In genomic region chr4:162782778-162783507, GRCh38 we compare ENCODE assay signal across 20 cellular contexts.
DNase-seq lines count a peak whose midpoint lies in the region; ATAC-seq and TF ChIP-seq lines count a peak whose summit lies in the region.
"Had no signal": no experiment of that assay in that cellular context is flagged by ENCODE, and none has a peak within 500 bp of the region (broad histone marks: within the 10 kb centered on the region; RNA-seq: fewer than 3 reads in every experiment).

No MANE protein-coding gene starts in this region.

- H3K27me3 Mint-ChIP-seq in WTC11 (ENCODE audit: low read depth), result no peaks in the 10 kb centered on the region
- H3K27me3 Mint-ChIP-seq: activated CD4-positive, alpha-beta memory T cell treated with anti-CD3 and anti-CD28 coated beads, Interleukin-2, amount 10 ng/mL, durations not matched to agents 7 days and 5 days; activated naive CD8-positive, alpha-beta T cell treated with anti-CD3 and anti-CD28 coated beads, Interleukin-2, amount 10 ng/mL, durations not matched to agents 7 days and 5 days; progenitor cell of endocrine pancreas had no signal

- H3K36me3 Mint-ChIP-seq in WTC11, result no peaks in the 10 kb centered on the region
- H3K36me3 Mint-ChIP-seq: activated naive CD8-positive, alpha-beta T cell treated with anti-CD3 and anti-CD28 coated beads, Interleukin-2, amount 10 ng/mL, durations not matched to agents 7 days and 5 days; immature natural killer cell had no signal

- H3K27ac Mint-ChIP-seq in WTC11, result 0 out of 2 replicates have a peak overlapping the region, but pooled peaks have one; percentile 18
- H3K27ac Mint-ChIP-seq: activated CD4-positive, alpha-beta memory T cell treated with anti-CD3 and anti-CD28 coated beads, Interleukin-2, amount 10 ng/mL, durations not matched to agents 7 days and 5 days; activated naive CD8-positive, alpha-beta T cell treated with anti-CD3 and anti-CD28 coated beads, Interleukin-2, amount 10 ng/mL, durations not matched to agents 7 days and 5 days; immature natural killer cell; progenitor cell of endocrine pancreas had no signal

- POLR2A ChIA-PET in WTC11 (lab: Charles Lee), result no interaction called here

- no peaks in the 10 kb centered on the region for H3K9me3 Mint-ChIP-seq in WTC11
- H3K9me3 Mint-ChIP-seq: activated CD4-positive, alpha-beta memory T cell treated with anti-CD3 and anti-CD28 coated beads, Interleukin-2, amount 10 ng/mL, durations not matched to agents 7 days and 5 days; activated naive CD8-positive, alpha-beta T cell treated with anti-CD3 and anti-CD28 coated beads, Interleukin-2, amount 10 ng/mL, durations not matched to agents 7 days and 5 days had no signal

- DNase-seq in HT1080 (ENCODE audit: low read depth) (peak; percentile 62), WTC11 (ENCODE audit: low spot score) (no peak), globus pallidus (ENCODE audit: low spot score) (peak; percentile 80), putamen (ENCODE audit: low spot score) (peak; percentile 55), HuH-7.5 (ENCODE audit: low spot score) (no peak), NCI-H748 treated with DMSO at 0.1 percent for 48 hours (lab: John Stamatoyannopoulos, UW) (no peak)
- DNase-seq: activated CD4-positive, alpha-beta memory T cell treated with anti-CD3 and anti-CD28 coated beads, Interleukin-2, amount 10 ng/mL, durations not matched to agents 7 days and 5 days; activated effector memory CD4-positive, alpha-beta T cell treated with Interleukin-2 at 50 U/mL for 16 hours; activated naive CD8-positive, alpha-beta T cell treated with anti-CD3 and anti-CD28 coated beads, Interleukin-2, amount 10 ng/mL, durations not matched to agents 7 days and 5 days; body of pancreas; immature natural killer cell; Kasumi-1; NCI-H1105; NCI-H2081; NK-92 treated with Interleukin-12 subunit alpha and Interleukin-12 subunit beta, amount 100 ng/mL, for 24 hours; T-helper 9 cell; testis had no signal

- CTCF ChIA-PET in WTC11 (lab: Charles Lee), result no interaction called here

- no peak overlapping the region for H3K4me3 Mint-ChIP-seq in WTC11
- H3K4me3 Mint-ChIP-seq: activated CD4-positive, alpha-beta memory T cell treated with anti-CD3 and anti-CD28 coated beads, Interleukin-2, amount 10 ng/mL, durations not matched to agents 7 days and 5 days; activated naive CD8-positive, alpha-beta T cell treated with anti-CD3 and anti-CD28 coated beads, Interleukin-2, amount 10 ng/mL, durations not matched to agents 7 days and 5 days; immature natural killer cell had no signal

- peak; percentile 78 for ATAC-seq in WTC11
- no peak for ATAC-seq in GM18517 (IDR thresholded peaks at IDR 0.05; ENCODE audit: unreplicated experiment)
- ATAC-seq in GM19467 (IDR thresholded peaks at IDR 0.05; ENCODE audit: unreplicated experiment), result no peak
- ATAC-seq: body of pancreas had no signal

- TF ChIP-seq CTCF in WTC11 (IDR thresholded peaks at IDR 0.05), result no peak

- H3K4me1 Mint-ChIP-seq in WTC11, result peaks cover 12% of the 10 kb centered on the region
- H3K4me1 Mint-ChIP-seq: activated CD4-positive, alpha-beta memory T cell treated with anti-CD3 and anti-CD28 coated beads, Interleukin-2, amount 10 ng/mL, durations not matched to agents 7 days and 5 days; activated naive CD8-positive, alpha-beta T cell treated with anti-CD3 and anti-CD28 coated beads, Interleukin-2, amount 10 ng/mL, durations not matched to agents 7 days and 5 days; immature natural killer cell had no signal

TF ChIP-seq in WTC11, 78 proteins besides CTCF, POLR2A, EP300 and RAD21:
- TF ChIP-seq ATF6 (CRISPR knock-in tag; IDR thresholded peaks at IDR 0.05) (no peak), ZNF263 (CRISPR knock-in tag; IDR thresholded peaks at IDR 0.05; ENCODE audit: low read depth) (no peak), ZNF671 (CRISPR knock-in tag; IDR thresholded peaks at IDR 0.05) (no peak), MAX (CRISPR knock-in tag; IDR thresholded peaks at IDR 0.05) (no peak), FOXK1 (CRISPR knock-in tag; IDR thresholded peaks at IDR 0.05) (no peak)

Comparison
In these comparisons a context has a peak if more than half of its experiments do, and no peak if none do; other contexts are left out.
1. DNase-seq: peak in HT1080 (single experiment), globus pallidus (single experiment) and putamen (single experiment); none in WTC11 (single experiment), HuH-7.5 (single experiment) and NCI-H748 treated with DMSO at 0.1 percent for 48 hours (single experiment).